Comparison of ENCODE assay signal across 19 cellular contexts in the genomic region with DNA sequence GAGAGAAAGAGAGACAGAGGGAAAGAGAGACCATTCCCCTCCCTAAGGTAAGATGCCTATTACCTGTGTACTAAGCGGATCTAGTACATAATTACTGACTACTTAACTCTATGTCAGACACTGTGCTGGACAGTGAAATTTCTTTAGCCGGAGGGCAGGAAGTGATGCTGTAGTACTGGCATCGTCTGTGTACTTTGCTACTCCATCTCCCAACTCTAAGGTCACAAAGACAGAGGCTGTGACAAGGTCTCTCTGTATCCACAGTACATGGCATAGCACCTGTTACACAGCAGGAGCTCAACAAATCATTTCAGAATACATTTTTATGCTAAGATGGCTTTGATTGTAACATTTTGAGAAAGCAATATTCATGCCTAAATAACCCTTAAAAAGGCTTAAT. TPM values are rescaled to one million over a fixed set of nuclear protein-coding genes. Genes with fewer than 3 reads are reported as not detected.
DNase-seq lines count a peak whose midpoint lies in the region; ATAC-seq and TF ChIP-seq lines count a peak whose summit lies in the region.
"Had no signal": no experiment of that assay in that cellular context is flagged by ENCODE, and none has a peak within 500 bp of the region (broad histone marks: within the 10 kb centered on the region; RNA-seq: fewer than 3 reads in every experiment).

No MANE protein-coding gene starts in this region.

- no peak overlapping the region for H3K56ac ChIP-seq in IMR-90 (ENCODE audit: extremely low read depth, insufficient read depth, low read length)

- DNase-seq in EH (ENCODE audit: low read depth) (peak; percentile 34), IMR-90 (no peak), heart left ventricle (no peak), trophoblast cell (peak; percentile 7 to 36), NCI-H2171 treated with DMSO at 0.1 percent for 48 hours (lab: John Stamatoyannopoulos, UW) (no peak), MV-4-11 (lab: John Stamatoyannopoulos, UW) (no peak), GM20000 (ENCODE audit: low spot score) (no peak)
- DNase-seq: DMS 273 treated with DMSO at 0.1 percent for 48 hours, HCEC 1CT, NCI-H1092, NCI-H146, NCI-H2081 treated with DMSO at 0.1 percent for 48 hours, NCI-H510A treated with DMSO at 0.1 percent for 48 hours, SIG-M5 had no signal

- no peak for ATAC-seq in IMR-90 (ENCODE audit: low read depth)
- ATAC-seq in heart left ventricle, result peak in 3 of 4 donors; percentile 23 to 45 (median 44)
- no peak for ATAC-seq in GM21390 (IDR thresholded peaks at IDR 0.05; ENCODE audit: unreplicated experiment)
- ATAC-seq: A549, HepG2 had no signal

- POLR2A ChIA-PET in IMR-90 (lab: Charles Lee; ENCODE audit: unreplicated experiment), result no interaction called here

- H4K12ac ChIP-seq in trophoblast cell (ENCODE audit: low read depth, low read length), result no peak overlapping the region

- H3K79me2 ChIP-seq in trophoblast cell (ENCODE audit: control insufficient read depth, insufficient read depth, low read length, poor library complexity), result no peaks in the 10 kb centered on the region

- CTCF ChIA-PET in IMR-90 (lab: Yijun Ruan, JAX), result no interaction called here

- H4K20me1 ChIP-seq in IMR-90 (ENCODE audit: insufficient read depth, low read length), result peaks cover 54% of the 10 kb centered on the region

- TF ChIP-seq RAD21 in IMR-90 (IDR thresholded peaks at IDR 0.05; ENCODE audit: low read length), result no peak

- in situ Hi-C loops in IMR-90 (cut with MboI; ENCODE audit: low sequenced_read_pairs), result loop anchor here (10.0 to 25.0 kb wide), 3 partner anchors 98 to 645 kb away; a partner anchor contains a TSS

- no peak overlapping the region for H3K4me3 ChIP-seq in IMR-90 (ENCODE audit: insufficient read depth, low read depth, low read length)
- H3K4me3 ChIP-seq in heart left ventricle, result no peak overlapping the region
- H3K4me3 ChIP-seq in trophoblast cell (ENCODE audit: low read depth, low read length), result no peak overlapping the region
- H3K4me3 ChIP-seq: A549 had no signal

- H2AK9ac ChIP-seq in IMR-90 (replicated peaks; ENCODE audit: low read depth, low read length, poor library complexity), result no peak overlapping the region

- peak overlapping the region; percentile 34; the same call in 1 of the 2 replicates for H3K18ac ChIP-seq in IMR-90 (ENCODE audit: low read depth, low read length)
- no peak overlapping the region for H3K18ac ChIP-seq in trophoblast cell (ENCODE audit: low read length)

- H3K9ac ChIP-seq in IMR-90 (ENCODE audit: low read depth, low read length), result no peak overlapping the region
- H3K9ac ChIP-seq in trophoblast cell (ENCODE audit: low read length), result no peak overlapping the region
- H3K9ac ChIP-seq: KMS-11 had no signal

- peaks cover 14% of the 10 kb centered on the region for H3K9me1 ChIP-seq in IMR-90 (ENCODE audit: insufficient read depth, low read length)

- H3K4me1 ChIP-seq in IMR-90 (ENCODE audit: control insufficient read depth, insufficient read depth, low read length) (peaks cover 24% of the 10 kb centered on the region), heart left ventricle (peaks cover 0 to 35% (median 12%) of the 10 kb centered on the region in 12 donors), trophoblast cell (ENCODE audit: control insufficient read depth in 1 of 2, insufficient read depth in 2 of 2, low read length in 2 of 2) (no peaks in the 10 kb centered on the region)

- H3K27me3 ChIP-seq in IMR-90 (ENCODE audit: control insufficient read depth, insufficient read depth, low read length) (no peaks in the 10 kb centered on the region), heart left ventricle (peaks cover 0 to under 1% (median 0%) of the 10 kb centered on the region in 9 donors), trophoblast cell (ENCODE audit: insufficient read depth, low read length) (no peaks in the 10 kb centered on the region)

- no peak overlapping the region for H2AK5ac ChIP-seq in IMR-90 (ENCODE audit: low read depth, low read length)
- no peak overlapping the region for H2AK5ac ChIP-seq in trophoblast cell (ENCODE audit: low read length)

- H2BK20ac ChIP-seq in IMR-90 (ENCODE audit: low read depth, low read length), result no peak overlapping the region

- dilution Hi-C loops in IMR-90 (cut with HindIII; ENCODE audit: low sequenced_read_pairs, unreplicated experiment), result no loop called here

- WGBS in IMR-90 (ENCODE audit: extremely low coverage in 2 of 2, insufficient read length in 1 of 2), 2 experiments, result no CpG with 5 or more reads among the region's 3 CpGs
- 40 to 53% (median 43%) methylated on average over 3 of the region's 3 CpGs for WGBS in heart left ventricle, 4 donors
- no CpG with 5 or more reads among the region's 3 CpGs for WGBS in trophoblast cell (ENCODE audit: extremely low coverage, insufficient coverage, insufficient read length)

- H2BK5ac ChIP-seq in IMR-90 (ENCODE audit: low read depth, low read length, poor library complexity, severe bottlenecking) (peak overlapping the region; percentile 44), trophoblast cell (ENCODE audit: low read depth, low read length, poor library complexity) (no peak overlapping the region)

- H4K91ac ChIP-seq in IMR-90 (ENCODE audit: insufficient read depth, low read depth, low read length) (no peak overlapping the region), trophoblast cell (ENCODE audit: low read depth, low read length) (no peak overlapping the region)

- TF ChIP-seq CTCF in IMR-90 (conservative IDR thresholded peaks at IDR 0.05; ENCODE audit: low read depth, low read length) (no peak), heart left ventricle (IDR thresholded peaks at IDR 0.05) (no peak), GM20000 (IDR thresholded peaks at IDR 0.05; ENCODE audit: extremely low read depth, missing control alignments) (no peak)

- H3K9me3 ChIP-seq in IMR-90 (ENCODE audit: control insufficient read depth, insufficient read depth, low read length) (no peaks in the 10 kb centered on the region), heart left ventricle (no peaks in the 10 kb centered on the region), trophoblast cell (ENCODE audit: insufficient read depth, low read depth, low read length) (no peaks in the 10 kb centered on the region)
- H3K9me3 ChIP-seq: A549 had no signal

- peaks cover 0 to 72% of the 10 kb centered on the region in 2 experiments; a peak in 3 of 4 replicates for H3K79me1 ChIP-seq in IMR-90 (ENCODE audit: low read depth in 1 of 2, low read length in 2 of 2)
- no peaks in the 10 kb centered on the region for H3K79me1 ChIP-seq in trophoblast cell (ENCODE audit: low read length)

- no TSS peak for BruUV-seq in IMR-90 (replicated peaks; lab: Mats Ljungman, UMichigan)

- 0 out of 2 replicates have a peak overlapping the region, but pooled peaks have one; percentile 39 for H3K27ac ChIP-seq in IMR-90 (ENCODE audit: insufficient read depth, low read length)
- peak overlapping the region in 10 of 12 donors; percentile 33 to 85 (median 63) for H3K27ac ChIP-seq in heart left ventricle
- no peak overlapping the region for H3K27ac ChIP-seq in trophoblast cell (ENCODE audit: low read depth, low read length)
- H3K27ac ChIP-seq: A549, C4-2B, KMS-11 had no signal

- no peak overlapping the region for H2BK15ac ChIP-seq in IMR-90 (ENCODE audit: low read depth, low read length)

- TF ChIP-seq POLR2A in IMR-90 (IDR thresholded peaks at IDR 0.05; ENCODE audit: low read depth, low read length) (no peak), heart left ventricle (IDR thresholded peaks at IDR 0.05) (no peak)

- H2BK120ac ChIP-seq in IMR-90 (ENCODE audit: low read depth, low read length), result no peak overlapping the region
- no peak overlapping the region for H2BK120ac ChIP-seq in trophoblast cell (ENCODE audit: insufficient read depth, low read length, poor library complexity)

- peaks cover 33% of the 10 kb centered on the region for H3K36me3 ChIP-seq in IMR-90 (ENCODE audit: control insufficient read depth, insufficient read depth, low read length)
- H3K36me3 ChIP-seq in heart left ventricle, result no peaks in the 10 kb centered on the region
- H3K36me3 ChIP-seq in trophoblast cell (ENCODE audit: control insufficient read depth in 1 of 2, insufficient read depth in 2 of 2, low read length in 2 of 2), result no peaks in the 10 kb centered on the region

- H3K4me2 ChIP-seq in IMR-90 (ENCODE audit: low read depth, low read length) (no peak overlapping the region), trophoblast cell (ENCODE audit: low read length) (no peak overlapping the region)
- H3K4me2 ChIP-seq: A549, KMS-11 had no signal

- intact Hi-C loops in IMR-90 (cut with micrococcal nuclease) (no loop called here), heart left ventricle (cut with DNase I) (loop anchor here in 9 of 10 donors (5.0 to 10.0 kb wide), 7 partner anchors 82 to 398 kb away; no protein-coding TSS in a partner anchor)

- H4K8ac ChIP-seq in IMR-90 (ENCODE audit: low read depth in 2 of 2, low read length in 2 of 2), result peak overlapping the region in 1 of 2 experiments; percentile 8; a peak in 1 of 4 replicates
- no peak overlapping the region for H4K8ac ChIP-seq in trophoblast cell (ENCODE audit: low read depth, low read length)

- peak overlapping the region; percentile 50; the same call in 1 of the 2 replicates for H3K23ac ChIP-seq in IMR-90 (ENCODE audit: low read depth, low read length)
- no peak overlapping the region for H3K23ac ChIP-seq in trophoblast cell (ENCODE audit: low read length)

- H3K14ac ChIP-seq in IMR-90 (replicated peaks; ENCODE audit: low read depth, low read length) (peak overlapping the region; percentile 28; the same call in 1 of the 2 replicates), trophoblast cell (ENCODE audit: low read length) (no peak overlapping the region)

- H4K5ac ChIP-seq in IMR-90 (ENCODE audit: low read depth, low read length), result peak overlapping the region; percentile 55; the same call in 1 of the 2 replicates

- no peak overlapping the region for H2BK12ac ChIP-seq in trophoblast cell (ENCODE audit: low read length)

- H3K4ac ChIP-seq in IMR-90 (ENCODE audit: low read depth, low read length) (no peak overlapping the region), trophoblast cell (ENCODE audit: low read depth, low read length) (no peak overlapping the region)

- H2AFZ ChIP-seq in IMR-90 (replicated peaks; ENCODE audit: low read length, poor library complexity), result no peak overlapping the region
- H2AFZ ChIP-seq in trophoblast cell (ENCODE audit: insufficient read depth, low read length, poor library complexity), result no peak overlapping the region

TF ChIP-seq in IMR-90, 13 proteins besides CTCF, POLR2A, EP300 and RAD21 (continues in another document):
- TF ChIP-seq, protein P1, sequence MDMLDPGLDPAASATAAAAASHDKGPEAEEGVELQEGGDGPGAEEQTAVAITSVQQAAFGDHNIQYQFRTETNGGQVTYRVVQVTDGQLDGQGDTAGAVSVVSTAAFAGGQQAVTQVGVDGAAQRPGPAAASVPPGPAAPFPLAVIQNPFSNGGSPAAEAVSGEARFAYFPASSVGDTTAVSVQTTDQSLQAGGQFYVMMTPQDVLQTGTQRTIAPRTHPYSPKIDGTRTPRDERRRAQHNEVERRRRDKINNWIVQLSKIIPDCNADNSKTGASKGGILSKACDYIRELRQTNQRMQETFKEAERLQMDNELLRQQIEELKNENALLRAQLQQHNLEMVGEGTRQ (IDR thresholded peaks at IDR 0.05; ENCODE audit: low read depth, low read length), result no peak

RNA-seq across cellular contexts. Expression of a gene that starts 9.0 kb away (rescaled TPM):
- 25.8 and 30.8 TPM in 2 replicates for total RNA-seq in IMR-90 (2012; rRNA removed)
- 0.13 and 0.24 TPM in 2 replicates for polyA plus RNA-seq in IMR-90 (2012; rRNA removed)
- not detected in 2 replicates for polyA plus RNA-seq in IMR-90 (2012; cell fraction: cytosol; rRNA removed)
- polyA plus RNA-seq in IMR-90 (2012; cell fraction: nucleus; rRNA removed; ENCODE audit: low replicate concordance), result 0.24 and 2.9 TPM in 2 replicates
- total RNA-seq in heart left ventricle, result not detected
- not detected for polyA plus RNA-seq in heart left ventricle
- not detected in 2 replicates for polyA plus RNA-seq in trophoblast cell (2013)
- total RNA-seq: HepG2 had no signal
- polyA plus RNA-seq: HepG2 had no signal

Comparison
In these comparisons a context has a peak if more than half of its experiments do, and no peak if none do; other contexts are left out.
1. DNase-seq: peak in EH (single experiment) and trophoblast cell (2 of 2); none in IMR-90 (single experiment), heart left ventricle (0 of 5), NCI-H2171 treated with DMSO at 0.1 percent for 48 hours (single experiment), MV-4-11 (single experiment) and GM20000 (single experiment).
2. ATAC-seq: peak in heart left ventricle (3 of 4); none in IMR-90 (single experiment) and GM21390 (single experiment).
3. RNA of a gene that starts 9.0 kb away (total RNA-seq): 25.8 to 30.8 TPM in IMR-90; not detected in heart left ventricle; every median in the first group is over 10 times any median in the second.